21 cellular contexts compared by ENCODE assay signal in the genomic region with DNA sequence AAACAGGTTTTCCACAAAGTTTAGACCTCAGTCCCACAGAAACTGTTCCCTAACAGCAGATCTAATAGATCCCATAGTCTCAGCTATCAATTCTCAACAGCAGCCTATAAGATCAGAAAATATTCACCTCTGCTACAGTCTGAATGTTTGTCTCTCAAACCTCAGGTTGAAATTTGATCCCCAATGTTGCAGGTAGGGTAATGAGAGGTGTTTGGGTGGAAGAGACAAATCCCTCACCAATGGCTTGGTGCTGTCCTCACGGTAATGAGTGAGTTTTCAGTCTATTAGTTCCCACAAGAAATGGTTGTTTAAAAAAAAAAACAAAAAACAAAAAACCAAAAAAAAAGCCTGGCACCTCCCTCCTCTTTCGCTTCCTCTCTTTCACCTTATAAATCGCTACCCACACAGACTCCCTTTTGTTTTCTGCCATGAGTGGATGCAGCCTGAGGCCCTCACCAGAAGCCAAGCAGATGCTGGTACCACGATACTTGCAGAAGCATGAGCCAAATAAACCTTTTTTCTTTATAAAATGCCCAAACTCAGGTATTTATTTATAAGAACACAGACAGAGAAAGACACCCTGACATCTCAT. TPM values are rescaled to one million over a fixed set of nuclear protein-coding genes. Genes with fewer than 3 reads are reported as not detected.
DNase-seq lines count a peak whose midpoint lies in the region; ATAC-seq, FAIRE-seq and TF ChIP-seq lines count a peak whose summit lies in the region.
"Had no signal": no experiment of that assay in that cellular context is flagged by ENCODE, and none has a peak within 500 bp of the region (broad histone marks: within the 10 kb centered on the region; RNA-seq: fewer than 3 reads in every experiment).

No MANE protein-coding gene starts in this region.

- no peaks in the 10 kb centered on the region for H3K4me1 ChIP-seq in CD4-positive, CD25-positive, alpha-beta regulatory T cell (ENCODE audit: control insufficient read depth, insufficient read depth, low read length, poor library complexity, severe bottlenecking)
- peaks cover 12% of the 10 kb centered on the region; the same call in 1 of the 2 replicates for H3K4me1 ChIP-seq in iPS-20b (ENCODE audit: insufficient read depth, low read length)
- peaks cover 0 to 69% (median 7%) of the 10 kb centered on the region in 3 donors for H3K4me1 ChIP-seq in gastroesophageal sphincter
- peaks cover 0 to 20% of the 10 kb centered on the region in 2 donors for H3K4me1 ChIP-seq in right atrium auricular region

- FAIRE-seq in GM18507 (lab: Jason Lieb, UNC) = peak; percentile 52
- FAIRE-seq: TTC549 had no signal

- peaks cover 0 to 2% (median 0%) of the 10 kb centered on the region in 7 donors for H3K9me3 Mint-ChIP-seq in CD4-positive, CD25-positive, alpha-beta regulatory T cell

- no peaks in the 10 kb centered on the region for H3K9me3 ChIP-seq in CD4-positive, CD25-positive, alpha-beta regulatory T cell (ENCODE audit: control insufficient read depth in 2 of 2, low read length in 2 of 2)
- no peaks in the 10 kb centered on the region for H3K9me3 ChIP-seq in iPS-20b (ENCODE audit: insufficient read depth, low read depth, low read length)
- no peaks in the 10 kb centered on the region for H3K9me3 ChIP-seq in gastroesophageal sphincter
- no peaks in the 10 kb centered on the region for H3K9me3 ChIP-seq in right atrium auricular region
- H3K9me3 ChIP-seq: thoracic aorta had no signal

- peaks cover 15% of the 10 kb centered on the region for H3K36me3 Mint-ChIP-seq in CD4-positive, CD25-positive, alpha-beta regulatory T cell

- H3K36me3 ChIP-seq in CD4-positive, CD25-positive, alpha-beta regulatory T cell (ENCODE audit: control insufficient read depth, insufficient read depth, low read length) = no peaks in the 10 kb centered on the region
- no peaks in the 10 kb centered on the region for H3K36me3 ChIP-seq in iPS-20b (ENCODE audit: insufficient read depth, low read depth, low read length)
- H3K36me3 ChIP-seq in gastroesophageal sphincter = no peaks in the 10 kb centered on the region
- no peaks in the 10 kb centered on the region for H3K36me3 ChIP-seq in right atrium auricular region
- H3K36me3 ChIP-seq: thoracic aorta had no signal

- no peak for TF ChIP-seq CTCF in gastroesophageal sphincter (IDR thresholded peaks at IDR 0.05)
- no peak for TF ChIP-seq CTCF in right atrium auricular region (IDR thresholded peaks at IDR 0.05)

- 86 to 100% methylated on average over 1 to 4 of the region's 4 CpGs for WGBS in gastroesophageal sphincter (ENCODE audit: low coverage in 1 of 2), 2 donors

- DNase-seq in CD4-positive, CD25-positive, alpha-beta regulatory T cell = no peak
- DNase-seq in GM18507 (ENCODE audit: extremely low spot score, insufficient read length, low read depth) (no peak), NCI-H526 treated with DMSO at 0.1 percent for 48 hours (lab: John Stamatoyannopoulos, UW) (peak; percentile 50), dedifferentiated amniotic fluid mesenchymal stem cell (ENCODE audit: extremely low spot score) (no peak), right atrium auricular region (ENCODE audit: low spot score) (no peak), COLO668 (lab: John Stamatoyannopoulos, UW; ENCODE audit: unreplicated experiment) (no peak)
- DNase-seq: cerebellar nuclear complex; DMS79; effector memory CD4-positive, alpha-beta T cell; IMR-90; MM.1S; NCI-H1694; Right ventricle myocardium superior had no signal

- peak overlapping the region in 3 of 4 donors; percentile 37 to 61 (median 45) for H3K4me3 Mint-ChIP-seq in CD4-positive, CD25-positive, alpha-beta regulatory T cell
- H3K4me3 Mint-ChIP-seq: activated CD4-positive, alpha-beta T cell treated with anti-CD3 and anti-CD28 coated beads for 36 hours; activated naive CD8-positive, alpha-beta T cell; mesothelial cell of epicardium had no signal

- H3K27ac ChIP-seq in CD4-positive, CD25-positive, alpha-beta regulatory T cell (ENCODE audit: insufficient read depth, low read length, poor library complexity, severe bottlenecking) = no peak overlapping the region
- H3K27ac ChIP-seq in iPS-20b (ENCODE audit: low read length) (no peak overlapping the region), gastroesophageal sphincter (no peak overlapping the region), right atrium auricular region (no peak overlapping the region)
- H3K27ac ChIP-seq: thoracic aorta had no signal

- H3K4me1 Mint-ChIP-seq in CD4-positive, CD25-positive, alpha-beta regulatory T cell = peaks cover 36 to 67% (median 54%) of the 10 kb centered on the region in 4 donors

- H3K27ac Mint-ChIP-seq in CD4-positive, CD25-positive, alpha-beta regulatory T cell = peak overlapping the region in 1 of 3 donors; percentile 16
- H3K27ac Mint-ChIP-seq: activated CD4-positive, alpha-beta T cell treated with anti-CD3 and anti-CD28 coated beads for 36 hours; activated naive CD8-positive, alpha-beta T cell; mesothelial cell of epicardium; progenitor cell of endocrine pancreas had no signal

- TF ChIP-seq POLR2A in gastroesophageal sphincter (IDR thresholded peaks at IDR 0.05) = no peak

- no peaks in the 10 kb centered on the region for H3K27me3 ChIP-seq in CD4-positive, CD25-positive, alpha-beta regulatory T cell (ENCODE audit: control insufficient read depth, insufficient read depth, low read length)
- H3K27me3 ChIP-seq in iPS-20b (ENCODE audit: insufficient read depth, low read length) (no peaks in the 10 kb centered on the region), gastroesophageal sphincter (no peaks in the 10 kb centered on the region), right atrium auricular region (no peaks in the 10 kb centered on the region)

- peak overlapping the region; percentile 7 for H3K4me3 ChIP-seq in CD4-positive, CD25-positive, alpha-beta regulatory T cell (ENCODE audit: low read depth, low read length)
- H3K4me3 ChIP-seq in iPS-20b (ENCODE audit: low read length) (peak overlapping the region; percentile 32; the same call in 1 of the 2 replicates), gastroesophageal sphincter (no peak overlapping the region), right atrium auricular region (no peak overlapping the region)
- H3K4me3 ChIP-seq: thoracic aorta had no signal

- no peak for ATAC-seq in CD4-positive, CD25-positive, alpha-beta regulatory T cell (ENCODE audit: low read depth in 2 of 2)
- no peak for ATAC-seq in gastroesophageal sphincter

- H3K9ac ChIP-seq in iPS-20b (ENCODE audit: low read depth, low read length) = no peak overlapping the region

- no peak for TF ChIP-seq EP300 in gastroesophageal sphincter (IDR thresholded peaks at IDR 0.05)

- H3K27me3 Mint-ChIP-seq in CD4-positive, CD25-positive, alpha-beta regulatory T cell = no peaks in the 10 kb centered on the region
- H3K27me3 Mint-ChIP-seq: activated CD4-positive, alpha-beta T cell treated with anti-CD3 and anti-CD28 coated beads for 36 hours; activated naive CD8-positive, alpha-beta T cell; progenitor cell of endocrine pancreas had no signal

RNA-seq across cellular contexts. Expression of gene ZNF280D, which starts 14.2 kb away (rescaled TPM):
- total RNA-seq in CD4-positive, CD25-positive, alpha-beta regulatory T cell = 34.1 TPM
- polyA plus RNA-seq in CD4-positive, CD25-positive, alpha-beta regulatory T cell = 1 to 10 TPM; 5.9 to 9.6 (median 8.8) TPM
- 100 to 1,000 TPM in 1 of 4 donors, 10 to 100 TPM in 3; 51.3 to 139 (median 69.1) TPM for total RNA-seq in gastroesophageal sphincter
- total RNA-seq in right atrium auricular region = 10 to 100 TPM; 18.4 to 20.2 TPM

Comparison
In these comparisons a context has a peak if more than half of its experiments do, and no peak if none do; other contexts are left out.
1. H3K4me3 ChIP-seq: peak in CD4-positive, CD25-positive, alpha-beta regulatory T cell (single experiment) and iPS-20b (single experiment); none in gastroesophageal sphincter (0 of 2) and right atrium auricular region (0 of 2).